ENCODE assay signal across 1 cellular context in genomic region chr3:197682713-197683112, GRCh38.
TF ChIP-seq lines count a peak whose summit lies in the region.

No MANE protein-coding gene starts in this region.

TF ChIP-seq in WTC11, 78 proteins besides CTCF, POLR2A, EP300 and RAD21 (continued from another document):
- TF ChIP-seq ZSCAN18 (CRISPR knock-in tag; IDR thresholded peaks at IDR 0.05) (no peak), ESRRA (CRISPR knock-in tag; IDR thresholded peaks at IDR 0.05; ENCODE audit: borderline replicate concordance) (no peak), USF2 (CRISPR knock-in tag; IDR thresholded peaks at IDR 0.05) (no peak), ZNF423 (CRISPR knock-in tag; IDR thresholded peaks at IDR 0.05) (no peak), STAT6 (CRISPR knock-in tag; conservative IDR thresholded peaks at IDR 0.05; ENCODE audit: low read depth) (no peak), TP53 (CRISPR knock-in tag; IDR thresholded peaks at IDR 0.05) (no peak), FOXJ3 (CRISPR knock-in tag; IDR thresholded peaks at IDR 0.05; ENCODE audit: borderline replicate concordance) (no peak), OVOL2 (CRISPR knock-in tag; IDR thresholded peaks at IDR 0.05; ENCODE audit: borderline replicate concordance) (no peak), PRRX2 (CRISPR knock-in tag; IDR thresholded peaks at IDR 0.05) (no peak), SOX15 (CRISPR knock-in tag; IDR thresholded peaks at IDR 0.05) (no peak)
